In genomic region chr2:9883897-9884296, GRCh38 we compare ENCODE assay signal across 26 cellular contexts.
"Had no signal": no experiment of that assay in that cellular context is flagged by ENCODE, and none has a peak within 500 bp of the region (broad histone marks: within the 10 kb centered on the region; RNA-seq: fewer than 3 reads in every experiment).

No MANE protein-coding gene starts in this region.

- H3K9ac ChIP-seq: KMS-11, SK-N-SH had no signal

- ATAC-seq: activated CD4-positive, alpha-beta T cell treated with anti-CD3 and anti-CD28 coated beads for 36 hours; activated T-helper 17 cell treated with anti-CD3 and anti-CD28 coated beads, Interleukin-2, amount 50 U/mL, for 72 hours had no signal

- H3K27ac ChIP-seq: KMS-11, SJCRH30, VCaP had no signal

- H3K27me3 Mint-ChIP-seq: activated CD4-positive, alpha-beta memory T cell treated with anti-CD3 and anti-CD28 coated beads, Interleukin-2, amount 10 ng/mL, durations not matched to agents 7 days and 5 days; activated CD4-positive, alpha-beta T cell treated with anti-CD3 and anti-CD28 coated beads for 36 hours; activated naive CD8-positive, alpha-beta T cell; activated T-helper 17 cell treated with anti-CD3 and anti-CD28 coated beads, Interleukin-2, amount 50 U/mL, for 72 hours; brain had no signal

- H3K4me1 Mint-ChIP-seq: activated CD4-positive, alpha-beta T cell treated with anti-CD3 and anti-CD28 coated beads for 36 hours; activated T-helper 17 cell treated with anti-CD3 and anti-CD28 coated beads, Interleukin-2, amount 50 U/mL, for 72 hours; brain had no signal

- DNase-seq: activated CD4-positive, alpha-beta memory T cell treated with anti-CD3 and anti-CD28 coated beads, Interleukin-2, amount 10 ng/mL, durations not matched to agents 7 days and 5 days; activated CD4-positive, alpha-beta T cell treated with anti-CD3 and anti-CD28 coated beads for 36 hours; activated CD4-positive, alpha-beta T cell treated with anti-CD3 and anti-CD28 coated beads, Interleukin-2, amount 50 U/mL, for 1 hour; activated gamma-delta T cell; activated naive CD4-positive, alpha-beta T cell treated with anti-CD3 and anti-CD28 coated beads for 36 hours; activated T-cell treated with anti-CD3 and anti-CD28 coated beads for 4 hours; activated T-cell treated with anti-CD3 and anti-CD28 coated beads, Interleukin-2, amount 50 U/mL, for 48 hours; NCI-H1105; NCI-H1436; NCI-H1930; NCI-H2171; NCI-H2227 treated with DMSO at 0.1 percent for 48 hours; NCI-H526; NCI-H774; NK-92 treated with Interleukin-12 subunit alpha and Interleukin-12 subunit beta, amount 100 ng/mL, for 24 hours; OCI-M1; Right ventricle myocardium superior; RPMI8226; SJCRH30; SK-N-SH; T-helper 1 cell had no signal

- H3K27ac Mint-ChIP-seq: activated CD4-positive, alpha-beta memory T cell treated with anti-CD3 and anti-CD28 coated beads, Interleukin-2, amount 10 ng/mL, durations not matched to agents 7 days and 5 days; activated CD4-positive, alpha-beta T cell treated with anti-CD3 and anti-CD28 coated beads for 36 hours; activated naive CD4-positive, alpha-beta T cell treated with anti-CD3 and anti-CD28 coated beads for 36 hours; activated naive CD8-positive, alpha-beta T cell; activated T-helper 17 cell treated with anti-CD3 and anti-CD28 coated beads, Interleukin-2, amount 50 U/mL, for 72 hours had no signal

- H3K4me2 ChIP-seq: KMS-11, SK-N-SH had no signal

- H3K4me3 Mint-ChIP-seq: activated CD4-positive, alpha-beta memory T cell treated with anti-CD3 and anti-CD28 coated beads, Interleukin-2, amount 10 ng/mL, durations not matched to agents 7 days and 5 days; activated CD4-positive, alpha-beta T cell treated with anti-CD3 and anti-CD28 coated beads for 36 hours; activated naive CD4-positive, alpha-beta T cell treated with anti-CD3 and anti-CD28 coated beads for 36 hours; activated naive CD8-positive, alpha-beta T cell; activated T-helper 17 cell treated with anti-CD3 and anti-CD28 coated beads, Interleukin-2, amount 50 U/mL, for 72 hours; brain had no signal

- H3K4me3 ChIP-seq: SJCRH30 had no signal

- H3K4me1 ChIP-seq: SJCRH30 had no signal

- H3K9me3 ChIP-seq: SK-N-SH had no signal

- H3K27me3 ChIP-seq: SJCRH30 had no signal
